8 cellular contexts compared by ENCODE assay signal in the genomic region with DNA sequence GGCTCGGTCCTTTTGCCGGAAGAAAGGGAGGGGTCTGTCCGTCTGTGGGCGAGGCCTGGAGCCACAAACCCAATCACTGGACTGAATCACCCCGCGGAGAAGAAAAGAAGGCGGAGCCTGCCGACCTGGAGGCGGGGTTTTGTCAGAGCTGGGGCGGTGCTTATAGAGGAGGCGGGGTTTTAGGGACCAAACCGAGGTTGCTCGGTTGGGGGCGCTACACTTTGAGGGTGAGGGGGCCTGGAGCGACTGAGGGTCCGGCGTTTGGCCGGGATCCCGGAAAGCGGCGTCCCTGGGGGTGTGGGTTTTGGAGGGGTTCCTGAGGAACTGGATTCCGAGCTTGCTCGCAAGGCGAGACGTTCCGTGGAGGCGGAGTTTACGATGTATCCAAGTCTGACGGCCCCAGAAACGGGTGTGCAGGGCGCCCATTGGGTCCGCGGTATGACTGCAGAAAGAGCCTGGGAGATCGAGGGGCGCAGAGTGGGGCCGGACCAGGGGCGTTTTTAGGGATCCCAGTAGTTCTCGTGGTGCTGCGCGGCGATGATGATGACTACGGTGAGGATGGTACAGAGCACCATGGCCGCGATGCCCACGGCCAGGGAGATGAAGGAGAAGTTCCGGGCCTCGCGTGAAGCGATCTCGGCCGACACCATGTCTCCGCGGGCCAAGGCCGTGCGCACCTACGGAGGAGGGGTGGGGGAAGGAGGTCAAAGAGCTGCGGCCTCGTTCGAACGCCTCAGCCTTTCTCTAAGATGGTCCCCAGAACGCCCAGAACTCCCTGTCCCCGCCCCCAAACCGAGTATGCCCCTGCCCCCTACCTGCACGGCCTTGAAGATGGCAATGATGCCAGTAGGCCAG. TPM values are rescaled to one million over a fixed set of nuclear protein-coding genes. Genes with fewer than 3 reads are reported as not detected.
DNase-seq lines count a peak whose midpoint lies in the region; ATAC-seq, FAIRE-seq and TF ChIP-seq lines count a peak whose summit lies in the region.

No MANE protein-coding gene starts in this region.

- H4K20me1 ChIP-seq in H9 (ENCODE audit: control insufficient read depth, insufficient read depth, insufficient read length), result no peaks in the 10 kb centered on the region

- H3K4me1 Mint-ChIP-seq in H9, result peaks cover 39 to 62% of the 10 kb centered on the region in 2 experiments

- ATAC-seq in HG03571 (IDR thresholded peaks at IDR 0.05; ENCODE audit: unreplicated experiment), result no peak

- 0 out of 2 replicates have a peak overlapping the region, but pooled peaks have one; percentile 14 for H3K14ac ChIP-seq in H9 (ENCODE audit: insufficient read depth, low read length)

- H3K36me3 ChIP-seq in esophagus squamous epithelium, result peaks cover 0 to 11% (median 0%) of the 10 kb centered on the region in 3 donors

- H3K56ac ChIP-seq in H9 (ENCODE audit: insufficient read length, low read depth, low read length), result no peak overlapping the region

- H3K4me3 ChIP-seq in esophagus squamous epithelium, result peak overlapping the region; percentile 17 to 52 (median 48)

- no peak overlapping the region for H2BK12ac ChIP-seq in H9 (ENCODE audit: insufficient read length, low read depth, low read length)

- no peak overlapping the region for H3K18ac ChIP-seq in H9 (ENCODE audit: insufficient read length, low read depth, low read length)

- TF ChIP-seq POLR2A in esophagus squamous epithelium (IDR thresholded peaks at IDR 0.05) (no peak), GM12891 (IDR thresholded peaks at IDR 0.05; ENCODE audit: low read depth, low read length) (no peak)

- no peaks in the 10 kb centered on the region; a peak in 1 of 5 replicates for H3K9me3 Mint-ChIP-seq in H9

- intact Hi-C loops in esophagus squamous epithelium (cut with DNase I), result no loop called here

- no peak overlapping the region for H2AFZ ChIP-seq in H9 (ENCODE audit: low read length)

- H3K9me3 ChIP-seq in H9 (ENCODE audit: control insufficient read depth, low read depth, low read length), result no peaks in the 10 kb centered on the region
- no peaks in the 10 kb centered on the region for H3K9me3 ChIP-seq in esophagus squamous epithelium

- H4K91ac ChIP-seq in H9 (ENCODE audit: insufficient read length, low read depth, low read length), result no peak overlapping the region

- DNase-seq in H9 (peak; percentile 91), esophagus squamous epithelium (lab: John Stamatoyannopoulos, UW) (no peak), retina (peak; percentile 90), NCI-H1417 treated with DMSO at 0.1 percent for 48 hours (lab: John Stamatoyannopoulos, UW) (no peak), GM12891 (ENCODE audit: insufficient read length, low spot score) (no peak), HT-29 (ENCODE audit: low spot score) (no peak)
- DNase-seq in activated CD8-positive, alpha-beta memory T cell treated with anti-CD3 and anti-CD28 coated beads, Interleukin-2, amount 50 U/mL, for 48 hours, result peak; percentile 85

- H3K27ac ChIP-seq in H9 (ENCODE audit: insufficient read length, low read depth, low read length) (no peak overlapping the region), esophagus squamous epithelium (peak overlapping the region in 3 of 4 donors; percentile 10 to 69 (median 46))

- TF ChIP-seq CTCF in H9 (conservative IDR thresholded peaks at IDR 0.05), result no peak
- peak in 4 of 6 experiments; percentile 13 to 45 (median 22) for TF ChIP-seq CTCF in esophagus squamous epithelium (IDR thresholded peaks at IDR 0.05)

- H3K4me2 ChIP-seq in H9 (ENCODE audit: insufficient read depth, insufficient read length, low read length), result peak overlapping the region; percentile 41

- no peaks in the 10 kb centered on the region for H3K79me2 ChIP-seq in H9 (ENCODE audit: insufficient read depth, low read length)

- H3K79me1 ChIP-seq in H9 (ENCODE audit: insufficient read depth, low read depth, low read length, poor library complexity, severe bottlenecking), result no peaks in the 10 kb centered on the region

- FAIRE-seq in GM12891 (lab: Jason Lieb, UNC), result no peak

- no peak overlapping the region for H2AK5ac ChIP-seq in H9 (ENCODE audit: insufficient read length, low read length)

- no peaks in the 10 kb centered on the region; the same call in 1 of the 2 replicates for H3K27me3 ChIP-seq in H9 (ENCODE audit: insufficient read depth, low read length)
- peaks cover 0 to 16% (median 0%) of the 10 kb centered on the region in 4 donors for H3K27me3 ChIP-seq in esophagus squamous epithelium

- no peak overlapping the region for H4K5ac ChIP-seq in H9 (ENCODE audit: insufficient read length, low read depth, low read length)

- no CpG with 5 or more reads among the region's 64 CpGs for WGBS in H9 (ENCODE audit: extremely low coverage, insufficient read length, low lambda C conversion rate)
- WGBS in esophagus squamous epithelium, 2 donors, result 31 to 39% methylated on average over 40 to 49 of the region's 64 CpGs

- no peak overlapping the region for H2BK20ac ChIP-seq in H9 (ENCODE audit: low read depth, low read length, poor library complexity, severe bottlenecking)

- peaks cover 4% of the 10 kb centered on the region for H3K27me3 Mint-ChIP-seq in H9 (ENCODE audit: low read depth)

- H3K4me3 Mint-ChIP-seq in H9, result peak overlapping the region in 1 of 2 experiments; percentile 53; a peak in 1 of 5 replicates

- no peak overlapping the region for H2BK15ac ChIP-seq in H9 (ENCODE audit: low read depth, low read length)

- peak overlapping the region in 1 of 3 experiments; percentile 60; a peak in 2 of 7 replicates for H3K27ac Mint-ChIP-seq in H9

- no peak overlapping the region for H3K9ac ChIP-seq in H9 (ENCODE audit: extremely low read depth, insufficient read length, low read length)

- no peak overlapping the region for H2BK120ac ChIP-seq in H9 (ENCODE audit: low read depth, low read length, poor library complexity, severe bottlenecking)

- H3K4ac ChIP-seq in H9 (ENCODE audit: low read depth, low read length), result no peak overlapping the region

- H3K4me1 ChIP-seq in H9 (ENCODE audit: insufficient read depth, low read length), result peaks cover 9% of the 10 kb centered on the region
- peaks cover 10 to 63% (median 13%) of the 10 kb centered on the region in 3 donors for H3K4me1 ChIP-seq in esophagus squamous epithelium

- no peak overlapping the region for H3T11ph ChIP-seq in H9 (ENCODE audit: low read length)

- H4K8ac ChIP-seq in H9 (replicated peaks; ENCODE audit: insufficient read length, low read depth, low read length), result no peak overlapping the region

- H3K23ac ChIP-seq in H9 (ENCODE audit: insufficient read length, low read depth, low read length), result no peak overlapping the region

- no peak overlapping the region for H2BK5ac ChIP-seq in H9 (ENCODE audit: insufficient read length, low read length)

- peaks cover 0 to 8% (median 3%) of the 10 kb centered on the region in 3 experiments; a peak in 2 of 7 replicates for H3K36me3 Mint-ChIP-seq in H9 (ENCODE audit: insufficient read depth in 1 of 3, low read depth in 3 of 3)

- H3K23me2 ChIP-seq in H9 (ENCODE audit: insufficient read length, low read depth, low read length, poor library complexity, severe bottlenecking), result peaks cover 34% of the 10 kb centered on the region

TF ChIP-seq in GM12891, 5 proteins besides CTCF, POLR2A, EP300 and RAD21:
- TF ChIP-seq POU2F2 (IDR thresholded peaks at IDR 0.05; ENCODE audit: low read depth, low read length) (no peak), SPI1 (IDR thresholded peaks at IDR 0.05; ENCODE audit: low read depth, low read length) (no peak), POLR2AphosphoS5 (IDR thresholded peaks at IDR 0.05; ENCODE audit: low read depth, low read length) (no peak), PAX5 (IDR thresholded peaks at IDR 0.05; ENCODE audit: insufficient read depth, low read length, severe bottlenecking) (no peak), TAF1 (IDR thresholded peaks at IDR 0.05; ENCODE audit: low read depth, low read length) (no peak)

RNA-seq across cellular contexts. Expression of gene PRRT1, which starts 2.8 kb away (rescaled TPM):
- total RNA-seq in H9 (2021) (1.8 and 1.9 TPM in 2 replicates), esophagus squamous epithelium (under 1 TPM in 3 of 4 donors, not detected in 1; 0.35 to 0.87 (median 0.57) TPM)
- polyA plus RNA-seq in GM12891 (2012; ENCODE audit: low read depth, missing spikeins), result not detected
- total RNA-seq in HT-29 (2014; rRNA removed; shearing (Covaris generic)), result not detected in 2 replicates

RNA-seq across cellular contexts. Expression of gene PPT2, which starts 5.0 kb away (rescaled TPM):
- 43.1 and 46.3 TPM in 2 replicates for total RNA-seq in H9 (2021)
- total RNA-seq in esophagus squamous epithelium, result 100 to 1,000 TPM in 1 of 4 donors, 10 to 100 TPM in 3; 17.3 to 133 (median 23.7) TPM
- polyA plus RNA-seq in GM12891 (2012; ENCODE audit: low read depth, missing spikeins), result 4.0 TPM
- total RNA-seq in HT-29 (2014; rRNA removed; shearing (Covaris generic)), result 19.7 and 56.2 TPM in 2 replicates

RNA-seq across cellular contexts. Expression of gene EGFL8, which starts 15.4 kb away (rescaled TPM):
- total RNA-seq in H9 (2021) (20.8 and 27.2 TPM in 2 replicates), esophagus squamous epithelium (10 to 100 TPM in 2 of 4 donors, 1 to 10 TPM in 2; 4.8 to 15.1 (median 8.2) TPM)
- polyA plus RNA-seq in GM12891 (2012; ENCODE audit: low read depth, missing spikeins), result 2.4 TPM
- 4.5 and 6.6 TPM in 2 replicates for total RNA-seq in HT-29 (2014; rRNA removed; shearing (Covaris generic))

RNA-seq across cellular contexts. Expression of gene FKBPL, which starts 18.9 kb away (rescaled TPM):
- total RNA-seq in H9 (2021), result 10.9 and 11.1 TPM in 2 replicates
- 10 to 100 TPM in 1 of 4 donors, 1 to 10 TPM in 3; 5.9 to 16.7 (median 6.8) TPM for total RNA-seq in esophagus squamous epithelium
- 3.8 TPM for polyA plus RNA-seq in GM12891 (2012; ENCODE audit: low read depth, missing spikeins)
- total RNA-seq in HT-29 (2014; rRNA removed; shearing (Covaris generic)), result 5.2 and 7.4 TPM in 2 replicates

RNA-seq across cellular contexts. Expression of gene ATF6B, which starts 20.9 kb away (rescaled TPM):
- total RNA-seq in H9 (2021), result 44.0 and 45.3 TPM in 2 replicates
- total RNA-seq in esophagus squamous epithelium, result 10 to 100 TPM; 27.3 to 45.4 (median 30.0) TPM
- 57.2 TPM for polyA plus RNA-seq in GM12891 (2012; ENCODE audit: low read depth, missing spikeins)
- 55.7 and 60.0 TPM in 2 replicates for total RNA-seq in HT-29 (2014; rRNA removed; shearing (Covaris generic))

Comparison
In these comparisons a context has a peak if more than half of its experiments do, and no peak if none do; other contexts are left out.
1. DNase-seq: peak in H9 (single experiment), activated CD8-positive, alpha-beta memory T cell treated with anti-CD3 and anti-CD28 coated beads, Interleukin-2, amount 50 U/mL, for 48 hours (single experiment) and retina (single experiment); none in esophagus squamous epithelium (single experiment), NCI-H1417 treated with DMSO at 0.1 percent for 48 hours (single experiment), GM12891 (single experiment) and HT-29 (single experiment).